Comparison of ENCODE assay signal across 32 cellular contexts in genomic region chr1:31665264-31665878, GRCh38. TPM values are rescaled to one million over a fixed set of nuclear protein-coding genes. Genes with fewer than 3 reads are reported as not detected.
DNase-seq lines count a peak whose midpoint lies in the region; ATAC-seq and TF ChIP-seq lines count a peak whose summit lies in the region.
"Had no signal": no experiment of that assay in that cellular context is flagged by ENCODE, and none has a peak within 500 bp of the region (broad histone marks: within the 10 kb centered on the region; RNA-seq: fewer than 3 reads in every experiment).

No MANE protein-coding gene starts in this region.

- H3K36me3 ChIP-seq in thyroid gland: peaks cover 0 to 4% of the 10 kb centered on the region in 2 donors
- H3K36me3 ChIP-seq: neural progenitor cell, right lobe of liver had no signal

- DNase-seq in RWPE1 (ENCODE audit: low spot score) (no peak), dorsolateral prefrontal cortex (no peak), thyroid gland (peak; percentile 70 to 81), T-helper 17 cell (no peak), RPMI8226 (no peak)
- DNase-seq in activated naive CD4-positive, alpha-beta T cell treated with anti-CD3 and anti-CD28 coated beads, Interleukin-2, amount 50 U/mL, for 72 hours (ENCODE audit: low spot score in 2 of 2): no peak
- no peak for DNase-seq in activated T-cell treated with anti-CD3 and anti-CD28 coated beads, Interleukin-2, amount 50 U/mL, for 24 hours
- DNase-seq: activated CD4-positive, alpha-beta T cell treated with anti-CD3 and anti-CD28 coated beads, Interleukin-2, amount 10 ng/mL, durations not matched to agents 24 days and 14 days; activated effector memory CD4-positive, alpha-beta T cell treated with anti-CD3 and anti-CD28 coated beads, Interleukin-2, amount 50 U/mL, for 16 hours; activated naive CD8-positive, alpha-beta T cell treated with anti-CD3 and anti-CD28 coated beads, Interleukin-2, amount 10 ng/mL, durations not matched to agents 7 days and 5 days; activated T-cell treated with anti-CD3 and anti-CD28 coated beads, Interleukin-2, amount 50 U/mL, for 1 hour; C1 segment of cervical spinal cord; central memory CD4-positive, alpha-beta T cell; COR-L47; H9; mesendoderm; NCI-H1417; NCI-H2029; NCI-H524; PC-9; stimulated activated CD4-positive, alpha-beta T cell treated with anti-CD3 and anti-CD28 coated beads, Interleukin-12 subunit alpha, Interleukin-12 subunit beta, amount 100 ng/mL, for 4 hours; stimulated activated CD4-positive, alpha-beta T cell treated with anti-CD3 and anti-CD28 coated beads, Interleukin-2, amount 100 ng/mL, for 48 hours; stomach; T1000; WERI-Rb-1 had no signal

- WGBS in thyroid gland, 2 donors: 60 to 63% methylated on average over 4 of the region's 7 CpGs

- no peaks in the 10 kb centered on the region for H3K9me3 Mint-ChIP-seq in nephron
- no peaks in the 10 kb centered on the region for H3K9me3 Mint-ChIP-seq in activated naive CD4-positive, alpha-beta T cell treated with anti-CD3 and anti-CD28 coated beads, Interleukin-2, amount 50 U/mL, for 72 hours
- H3K9me3 Mint-ChIP-seq in activated T-cell treated with anti-CD3 and anti-CD28 coated beads, Interleukin-2, amount 50 U/mL, for 24 hours: no peaks in the 10 kb centered on the region
- H3K9me3 Mint-ChIP-seq: activated CD4-positive, alpha-beta T cell treated with anti-CD3 and anti-CD28 coated beads, Interleukin-2, amount 10 ng/mL, durations not matched to agents 24 days and 14 days; activated naive CD8-positive, alpha-beta T cell treated with anti-CD3 and anti-CD28 coated beads, Interleukin-2, amount 10 ng/mL, durations not matched to agents 7 days and 5 days; H9; neural progenitor cell; type B pancreatic cell had no signal

- no peak for TF ChIP-seq POLR2A in thyroid gland (IDR thresholded peaks at IDR 0.05)

- TF ChIP-seq CTCF in RWPE1 (conservative IDR thresholded peaks at IDR 0.05; ENCODE audit: low read depth): no peak
- no peak for TF ChIP-seq CTCF in dorsolateral prefrontal cortex (IDR thresholded peaks at IDR 0.05 in 54 of 56, conservative IDR thresholded peaks at IDR 0.05 in 2 of 56; ENCODE audit: low read depth in 1 of 56, partially characterized antibody in 56 of 56)
- no peak for TF ChIP-seq CTCF in nephron (IDR thresholded peaks at IDR 0.05; ENCODE audit: unreplicated experiment in 3 of 3)
- TF ChIP-seq CTCF in thyroid gland (IDR thresholded peaks at IDR 0.05): no peak

- H3K36me3 Mint-ChIP-seq in nephron (ENCODE audit: low read depth): no peaks in the 10 kb centered on the region
- H3K36me3 Mint-ChIP-seq in activated naive CD4-positive, alpha-beta T cell treated with anti-CD3 and anti-CD28 coated beads, Interleukin-2, amount 50 U/mL, for 72 hours: no peaks in the 10 kb centered on the region
- H3K36me3 Mint-ChIP-seq in T-helper 17 cell (ENCODE audit: low read depth): peaks cover 4% of the 10 kb centered on the region
- H3K36me3 Mint-ChIP-seq in activated T-cell treated with anti-CD3 and anti-CD28 coated beads, Interleukin-2, amount 50 U/mL, for 24 hours (ENCODE audit: low read depth): no peaks in the 10 kb centered on the region
- H3K36me3 Mint-ChIP-seq: activated naive CD8-positive, alpha-beta T cell treated with anti-CD3 and anti-CD28 coated beads, Interleukin-2, amount 10 ng/mL, durations not matched to agents 7 days and 5 days; neural progenitor cell; type B pancreatic cell had no signal

- CTCF ChIA-PET in RWPE1 (lab: Yijun Ruan, JAX): interaction anchor here (0.6 to 3.0 kb wide), 6 partner anchors 19 to 123 kb away, joined by 3 to 24 read pairs (median 4); partner anchors contain the start of gene COL16A1

- H3K4me1 ChIP-seq in thyroid gland: peaks cover 48 to 76% of the 10 kb centered on the region in 2 donors
- H3K4me1 ChIP-seq: right lobe of liver had no signal

- H3K27me3 Mint-ChIP-seq in nephron (ENCODE audit: low read depth): peaks cover 4% of the 10 kb centered on the region
- peaks cover 32% of the 10 kb centered on the region for H3K27me3 Mint-ChIP-seq in T-helper 17 cell
- peaks cover 18% of the 10 kb centered on the region for H3K27me3 Mint-ChIP-seq in activated T-cell treated with anti-CD3 and anti-CD28 coated beads, Interleukin-2, amount 50 U/mL, for 24 hours

- POLR2A ChIA-PET in RWPE1 (lab: Yijun Ruan, JAX; ENCODE audit: low non-redundant PET): no interaction called here

- H3K27me3 ChIP-seq in dorsolateral prefrontal cortex (no peaks in the 10 kb centered on the region), thyroid gland (no peaks in the 10 kb centered on the region)
- H3K27me3 ChIP-seq: neural progenitor cell, right lobe of liver, stomach had no signal

- ATAC-seq in activated naive CD4-positive, alpha-beta T cell treated with anti-CD3 and anti-CD28 coated beads, Interleukin-2, amount 50 U/mL, for 72 hours: no peak
- ATAC-seq in T-helper 17 cell: no peak
- ATAC-seq: left lobe of liver, right lobe of liver had no signal

- H3K27ac ChIP-seq in RWPE1 (peak overlapping the region; percentile 97), dorsolateral prefrontal cortex (peak overlapping the region in 37 of 59 donors; percentile 10 to 85 (median 70)), thyroid gland (peak overlapping the region; percentile 90 to 95 (median 94))
- H3K27ac ChIP-seq: neural progenitor cell, PC-9, right lobe of liver had no signal

- H3K4me3 ChIP-seq in dorsolateral prefrontal cortex (no peak overlapping the region), thyroid gland (replicated peaks in 1 of 3) (no peak overlapping the region)
- H3K4me3 ChIP-seq: neural progenitor cell, PC-9, right lobe of liver, stomach had no signal

- H3K4me1 Mint-ChIP-seq in nephron (peaks cover 35% of the 10 kb centered on the region), T-helper 17 cell (peaks cover 17% of the 10 kb centered on the region)
- peaks cover 8% of the 10 kb centered on the region for H3K4me1 Mint-ChIP-seq in activated T-cell treated with anti-CD3 and anti-CD28 coated beads, Interleukin-2, amount 50 U/mL, for 24 hours (ENCODE audit: low read depth)

- H3K27ac Mint-ChIP-seq in nephron (peak overlapping the region in 2 of 3 experiments; percentile 83 to 94), T-helper 17 cell (no peak overlapping the region)
- no peak overlapping the region for H3K27ac Mint-ChIP-seq in activated naive CD4-positive, alpha-beta T cell treated with anti-CD3 and anti-CD28 coated beads, Interleukin-2, amount 50 U/mL, for 72 hours
- no peak overlapping the region for H3K27ac Mint-ChIP-seq in activated T-cell treated with anti-CD3 and anti-CD28 coated beads, Interleukin-2, amount 50 U/mL, for 24 hours
- H3K27ac Mint-ChIP-seq: activated CD4-positive, alpha-beta T cell treated with anti-CD3 and anti-CD28 coated beads, Interleukin-2, amount 10 ng/mL, durations not matched to agents 24 days and 14 days; activated naive CD8-positive, alpha-beta T cell treated with anti-CD3 and anti-CD28 coated beads, Interleukin-2, amount 10 ng/mL, durations not matched to agents 7 days and 5 days had no signal

- H3K9me3 ChIP-seq in thyroid gland (no peaks in the 10 kb centered on the region), T-helper 17 cell (ENCODE audit: control insufficient read depth, low read length, poor library complexity, severe bottlenecking) (no peaks in the 10 kb centered on the region)
- H3K9me3 ChIP-seq: right lobe of liver, stomach had no signal

- intact Hi-C loops in dorsolateral prefrontal cortex (cut with DNase I) (loop anchor here (2.0 to 10.0 kb wide), 2 partner anchors 125 to 299 kb away; no protein-coding TSS in a partner anchor), thyroid gland (cut with DNase I) (loop anchor here (2.0 to 10.0 kb wide), 3 partner anchors 42 to 299 kb away; no protein-coding TSS in a partner anchor)

- H3K4me3 Mint-ChIP-seq in nephron (no peak overlapping the region), T-helper 17 cell (no peak overlapping the region)
- H3K4me3 Mint-ChIP-seq in activated T-cell treated with anti-CD3 and anti-CD28 coated beads, Interleukin-2, amount 50 U/mL, for 24 hours: no peak overlapping the region
- H3K4me3 Mint-ChIP-seq: activated CD4-positive, alpha-beta T cell treated with anti-CD3 and anti-CD28 coated beads, Interleukin-2, amount 10 ng/mL, durations not matched to agents 24 days and 14 days; activated naive CD8-positive, alpha-beta T cell treated with anti-CD3 and anti-CD28 coated beads, Interleukin-2, amount 10 ng/mL, durations not matched to agents 7 days and 5 days; H9; neural progenitor cell had no signal

RNA-seq across cellular contexts. Expression of gene PEF1, which starts 20.7 kb away (rescaled TPM):
- total RNA-seq in dorsolateral prefrontal cortex (10 to 100 TPM; 41.8 to 80.3 (median 60.8) TPM), thyroid gland (100 to 1,000 TPM; 180 to 355 (median 312) TPM), T-helper 17 cell (10 to 100 TPM; 44.0 to 47.6 TPM)
- total RNA-seq in activated naive CD4-positive, alpha-beta T cell treated with anti-CD3 and anti-CD28 coated beads, Interleukin-2, amount 50 U/mL, for 72 hours: 10 to 100 TPM; 55.4 to 55.8 TPM

RNA-seq across cellular contexts. Expression of gene COL16A1, which starts 38.4 kb away (rescaled TPM):
- total RNA-seq in dorsolateral prefrontal cortex: 100 to 1,000 TPM in 60 of 120 experiments, 10 to 100 TPM in 60; 24.6 to 285 (median 97.8) TPM
- total RNA-seq in thyroid gland: 100 to 1,000 TPM in 2 of 4 donors, 10 to 100 TPM in 2; 61.3 to 121 (median 97.1) TPM
- under 1 TPM in 1 of 2 donors, not detected in 1; 0.21 TPM for total RNA-seq in activated naive CD4-positive, alpha-beta T cell treated with anti-CD3 and anti-CD28 coated beads, Interleukin-2, amount 50 U/mL, for 72 hours
- not detected for total RNA-seq in T-helper 17 cell
- total RNA-seq: activated CD4-positive, alpha-beta T cell treated with anti-CD3 and anti-CD28 coated beads, Interleukin-2, amount 10 ng/mL, durations not matched to agents 24 days and 14 days; activated CD8-positive, alpha-beta memory T cell treated with anti-CD3 and anti-CD28 coated beads for 36 hours had no signal

RNA-seq across cellular contexts. Expression of gene HCRTR1, which starts 47.9 kb away (rescaled TPM):
- total RNA-seq in dorsolateral prefrontal cortex (1 to 10 TPM in 8 of 120 experiments, under 1 TPM in 41, not detected in 71; 0.22 to 1.4 (median 0.52) TPM), thyroid gland (1 to 10 TPM in 2 of 4 donors, under 1 TPM in 2; 0.40 to 5.6 (median 1.3) TPM), T-helper 17 cell (not detected)
- total RNA-seq in activated naive CD4-positive, alpha-beta T cell treated with anti-CD3 and anti-CD28 coated beads, Interleukin-2, amount 50 U/mL, for 72 hours: not detected
- total RNA-seq: activated CD4-positive, alpha-beta T cell treated with anti-CD3 and anti-CD28 coated beads, Interleukin-2, amount 10 ng/mL, durations not matched to agents 24 days and 14 days; activated CD8-positive, alpha-beta memory T cell treated with anti-CD3 and anti-CD28 coated beads for 36 hours; activated naive CD8-positive, alpha-beta T cell treated with anti-CD3 and anti-CD28 coated beads, Interleukin-2, amount 10 ng/mL, durations not matched to agents 7 days and 5 days; astrocyte; H9; left lobe of liver; PC-9; right lobe of liver; stomach had no signal

Comparison
In these comparisons a context has a peak if more than half of its experiments do, and no peak if none do; other contexts are left out.
1. DNase-seq: peak in thyroid gland (2 of 2); none in RWPE1 (single experiment), dorsolateral prefrontal cortex (0 of 10), activated naive CD4-positive, alpha-beta T cell treated with anti-CD3 and anti-CD28 coated beads, Interleukin-2, amount 50 U/mL, for 72 hours (0 of 2), T-helper 17 cell (0 of 3), activated T-cell treated with anti-CD3 and anti-CD28 coated beads, Interleukin-2, amount 50 U/mL, for 24 hours (single experiment) and RPMI8226 (single experiment).
2. H3K27ac Mint-ChIP-seq: peak in nephron (2 of 3); none in activated naive CD4-positive, alpha-beta T cell treated with anti-CD3 and anti-CD28 coated beads, Interleukin-2, amount 50 U/mL, for 72 hours (0 of 2), T-helper 17 cell (single experiment) and activated T-cell treated with anti-CD3 and anti-CD28 coated beads, Interleukin-2, amount 50 U/mL, for 24 hours (single experiment).
3. RNA of gene COL16A1, which starts 38.4 kb away (total RNA-seq): 61.3 to 121 TPM in thyroid gland and 24.6 to 285 TPM in dorsolateral prefrontal cortex; 0.21 TPM in activated naive CD4-positive, alpha-beta T cell treated with anti-CD3 and anti-CD28 coated beads, Interleukin-2, amount 50 U/mL, for 72 hours and not detected in T-helper 17 cell; every median in the first group is over 10 times any median in the second.
4. Peak in every context shown above with its lines, with median percentiles within 50 percentile points of each other: H3K27ac ChIP-seq.